In the genomic region with DNA sequence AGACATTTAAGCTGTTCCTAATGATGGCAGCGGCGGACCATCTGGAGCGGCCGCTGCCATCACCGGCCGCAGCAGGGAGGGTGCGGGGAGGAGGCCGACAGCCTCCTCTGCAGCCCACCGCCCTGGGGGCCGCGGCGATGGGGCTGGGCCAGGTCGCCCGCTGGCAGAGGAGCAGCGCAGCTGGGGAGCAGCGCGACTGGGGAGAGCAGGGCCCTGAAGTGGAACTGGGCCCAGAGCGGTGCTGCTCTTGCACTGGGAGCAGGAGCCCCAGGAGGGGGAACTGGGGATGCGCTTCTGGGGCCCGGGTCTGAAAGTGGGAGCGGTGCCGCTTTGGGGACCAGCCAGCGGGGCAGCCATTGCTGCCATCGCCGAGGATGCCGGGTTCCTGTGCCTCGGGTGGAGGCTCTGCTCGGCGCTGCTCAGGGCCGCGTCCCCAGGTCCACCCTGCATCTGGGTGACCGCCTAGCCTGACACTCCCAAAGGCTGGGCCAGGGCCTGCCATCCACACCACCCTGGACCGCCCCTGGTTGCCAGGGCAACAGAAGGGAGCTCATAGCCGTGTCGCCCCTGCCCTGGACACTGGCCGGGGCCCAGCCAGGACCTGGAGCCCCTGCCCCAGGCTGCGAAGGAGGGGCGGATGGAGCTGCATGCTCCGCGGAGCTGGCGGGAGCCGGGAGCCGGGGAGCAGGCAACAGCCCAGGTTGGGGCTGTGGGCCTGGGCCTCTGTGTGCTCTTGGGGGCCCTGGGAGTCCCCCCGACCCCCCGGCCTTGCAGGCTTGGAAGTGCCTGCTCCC, we compare ENCODE assay signal across 1 cellular context.
TF ChIP-seq lines count a peak whose summit lies in the region.

No MANE protein-coding gene starts in this region.

TF ChIP-seq in H1, 55 proteins besides CTCF, POLR2A, EP300 and RAD21:
- no peak for TF ChIP-seq SIRT6 (IDR thresholded peaks at IDR 0.05; ENCODE audit: low read length)
